Comparison of ENCODE assay signal across 1 cellular context in genomic region chr10:70585555-70586243, GRCh38.
TF ChIP-seq lines count a peak whose summit lies in the region.

No MANE protein-coding gene starts in this region.

TF ChIP-seq in HEK293, 187 proteins besides CTCF, POLR2A, EP300 and RAD21 (continued from another document):
- TF ChIP-seq REPIN1 (tag by site-specific recombination; IDR thresholded peaks at IDR 0.05; ENCODE audit: low read depth) = no peak
TF ChIP-seq in HEK293: peak in this region for 3.
